ENCODE assay signal across 27 cellular contexts in genomic region chr2:44388877-44389276, GRCh38.
"Had no signal": no experiment of that assay in that cellular context is flagged by ENCODE, and none has a peak within 500 bp of the region (broad histone marks: within the 10 kb centered on the region; RNA-seq: fewer than 3 reads in every experiment).

No MANE protein-coding gene starts in this region.

- H3K9me3 Mint-ChIP-seq: T-helper 1 cell treated with Interleukin-12 subunit alpha and Interleukin-12 subunit beta and Interleukin-4 antibody, amounts not matched to agents 30 μg/mL and 1 μg/mL, for 36 hours had no signal

- H3K9me3 ChIP-seq: adrenal gland, colonic mucosa, right lobe of liver had no signal

- ATAC-seq: activated T-cell treated with anti-CD3 and anti-CD28 coated beads, Interleukin-2, amount 50 U/mL, for 72 hours; heart left ventricle; right lobe of liver had no signal

- DNase-seq: activated CD4-positive, alpha-beta T cell treated with anti-CD3 and anti-CD28 coated beads, Interleukin-2, amount 50 U/mL, for 1 hour; activated CD4-positive, CD25-positive, alpha-beta regulatory T cell treated with anti-CD3 and anti-CD28 coated beads, Interleukin-2, amount 50 U/mL, for 72 hours; activated naive CD4-positive, alpha-beta T cell; activated naive CD8-positive, alpha-beta T cell treated with anti-CD3 and anti-CD28 coated beads for 36 hours; activated T-cell treated with anti-CD3 and anti-CD28 coated beads for 4 hours; activated T-cell treated with anti-CD3 and anti-CD28 coated beads, Interleukin-2, amount 50 U/mL, for 72 hours; adrenal gland; cerebellar nuclear complex; colonic mucosa; dorsolateral prefrontal cortex; heart left ventricle; left ventricle myocardium inferior; right lobe of liver; stimulated activated CD4-positive, alpha-beta T cell treated with anti-CD3 and anti-CD28 coated beads, Interleukin-2, amount 100 ng/mL, for 48 hours; T-helper 9 cell; trophoblast cell; WERI-Rb-1 had no signal

- H3K36me3 ChIP-seq: adrenal gland, ascending aorta, cardiac muscle cell, colonic mucosa, heart left ventricle, left ventricle myocardium inferior, right lobe of liver, thoracic aorta, WERI-Rb-1 had no signal

- H3K27ac Mint-ChIP-seq: activated naive CD8-positive, alpha-beta T cell treated with anti-CD3 and anti-CD28 coated beads for 36 hours; activated T-cell treated with anti-CD3 and anti-CD28 coated beads, Interleukin-2, amount 50 U/mL, for 72 hours; brain; nephron; stimulated activated naive CD8-positive, alpha-beta T cell treated with anti-CD3 and anti-CD28 coated beads, Interleukin-15, Interleukin-2, amounts not matched to agents 100 ng/mL and 50 ng/mL, for 24 hours; T-helper 1 cell treated with Interleukin-12 subunit alpha and Interleukin-12 subunit beta and Interleukin-4 antibody, amounts not matched to agents 30 μg/mL and 1 μg/mL, for 36 hours had no signal

- H3K27me3 ChIP-seq: adrenal gland, ascending aorta, cardiac muscle cell, colonic mucosa, dorsolateral prefrontal cortex, heart left ventricle, right lobe of liver had no signal

- H3K4me3 ChIP-seq: adrenal gland, ascending aorta, cardiac muscle cell, colonic mucosa, dorsolateral prefrontal cortex, heart left ventricle, left ventricle myocardium inferior, lung, right lobe of liver, thoracic aorta had no signal

- H3K27ac ChIP-seq: adrenal gland, ascending aorta, cardiac muscle cell, colonic mucosa, dorsolateral prefrontal cortex, heart left ventricle, left ventricle myocardium inferior, right lobe of liver, thoracic aorta, WERI-Rb-1 had no signal

- H3K4me3 Mint-ChIP-seq: activated naive CD8-positive, alpha-beta T cell treated with anti-CD3 and anti-CD28 coated beads for 36 hours; activated T-cell treated with anti-CD3 and anti-CD28 coated beads, Interleukin-2, amount 50 U/mL, for 72 hours; brain; nephron; stimulated activated naive CD8-positive, alpha-beta T cell treated with anti-CD3 and anti-CD28 coated beads, Interleukin-15, Interleukin-2, amounts not matched to agents 100 ng/mL and 50 ng/mL, for 24 hours; T-helper 1 cell treated with Interleukin-12 subunit alpha and Interleukin-12 subunit beta and Interleukin-4 antibody, amounts not matched to agents 30 μg/mL and 1 μg/mL, for 36 hours had no signal

- H3K4me1 ChIP-seq: adrenal gland, ascending aorta, colonic mucosa, heart left ventricle, left ventricle myocardium inferior, right lobe of liver had no signal

- FAIRE-seq: endothelial cell of umbilical vein, urothelium cell line had no signal

- H3K4me1 Mint-ChIP-seq: brain, nephron had no signal

- H3K27me3 Mint-ChIP-seq: activated naive CD8-positive, alpha-beta T cell treated with anti-CD3 and anti-CD28 coated beads for 36 hours; stimulated activated naive CD8-positive, alpha-beta T cell treated with anti-CD3 and anti-CD28 coated beads, Interleukin-15, Interleukin-2, amounts not matched to agents 100 ng/mL and 50 ng/mL, for 24 hours had no signal
